In genomic region chr10:74227697-74228424, GRCh38 we compare ENCODE assay signal across 9 cellular contexts.
A peak's percentile ranks its signal among the peaks of the same experiment; 100 is the strongest.
DNase-seq lines count a peak whose midpoint lies in the region; ATAC-seq and TF ChIP-seq lines count a peak whose summit lies in the region.
"Had no signal": no experiment of that assay in that cellular context is flagged by ENCODE, and none has a peak within 500 bp of the region (broad histone marks: within the 10 kb centered on the region; RNA-seq: fewer than 3 reads in every experiment).

No MANE protein-coding gene starts in this region.

- intact Hi-C loops in psoas muscle (cut with DNase I): no loop called here

- peak overlapping the region; percentile 95 to 97 for H3K27ac Mint-ChIP-seq in effector memory CD8-positive, alpha-beta T cell
- H3K27ac Mint-ChIP-seq in osteocyte (ENCODE audit: unreplicated experiment): peak overlapping the region; percentile 93

- CTCF ChIA-PET in GM10248 (lab: Yijun Ruan, JAX): interaction anchor here (1.1 kb wide), 2 partner anchors 8 to 16 kb away, joined by 3 read pairs; no protein-coding TSS in a partner anchor

- H3K4me3 ChIP-seq in psoas muscle: no peak overlapping the region
- H3K4me3 ChIP-seq: MG63 had no signal

- H3K27me3 Mint-ChIP-seq in effector memory CD8-positive, alpha-beta T cell: no peaks in the 10 kb centered on the region
- H3K27me3 Mint-ChIP-seq in osteocyte (ENCODE audit: unreplicated experiment): no peaks in the 10 kb centered on the region

- peaks cover 11 to 18% of the 10 kb centered on the region in 2 donors for H3K4me1 Mint-ChIP-seq in effector memory CD8-positive, alpha-beta T cell (ENCODE audit: low read depth in 2 of 2)
- H3K4me1 Mint-ChIP-seq in osteocyte (ENCODE audit: unreplicated experiment): peaks cover 30% of the 10 kb centered on the region

- peaks cover 3% of the 10 kb centered on the region for H3K36me3 Mint-ChIP-seq in effector memory CD8-positive, alpha-beta T cell (ENCODE audit: insufficient read depth)
- H3K36me3 Mint-ChIP-seq in osteocyte (ENCODE audit: unreplicated experiment): peaks cover 7% of the 10 kb centered on the region

- no peaks in the 10 kb centered on the region for H3K9me3 ChIP-seq in psoas muscle
- H3K9me3 ChIP-seq: MG63 had no signal

- H3K9me3 Mint-ChIP-seq in effector memory CD8-positive, alpha-beta T cell: no peaks in the 10 kb centered on the region
- no peaks in the 10 kb centered on the region for H3K9me3 Mint-ChIP-seq in osteocyte (ENCODE audit: unreplicated experiment)

- WGBS in psoas muscle, 3 donors: 78 to 81% (median 79%) methylated on average over 3 of the region's 3 CpGs

- peak overlapping the region; percentile 53 to 70 for H3K4me3 Mint-ChIP-seq in effector memory CD8-positive, alpha-beta T cell
- H3K4me3 Mint-ChIP-seq in osteocyte (ENCODE audit: unreplicated experiment): no peak overlapping the region

- DNase-seq in GM10248 (ENCODE audit: extremely low spot score): peak; percentile 28
- peak; percentile 49 for DNase-seq in RKO (ENCODE audit: low spot score)
- DNase-seq in effector memory CD8-positive, alpha-beta T cell: no peak
- no peak for DNase-seq in osteocyte (ENCODE audit: extremely low spot score, unreplicated experiment)
- DNase-seq in effector CD8-positive, alpha-beta T cell (lab: John Stamatoyannopoulos, UW): no peak
- DNase-seq in COLO829 (ENCODE audit: low spot score): no peak
- DNase-seq in DMS79 treated with DMSO at 0.1 percent for 48 hours (lab: John Stamatoyannopoulos, UW): no peak
- DNase-seq in psoas muscle: no peak
- DNase-seq: MG63 had no signal

- no peak for TF ChIP-seq CTCF in GM10248 (IDR thresholded peaks at IDR 0.05; ENCODE audit: control extremely low read depth, extremely low read depth, low read depth, missing control alignments)
- TF ChIP-seq CTCF in osteocyte (IDR thresholded peaks at IDR 0.05): no peak
- no peak for TF ChIP-seq CTCF in psoas muscle (IDR thresholded peaks at IDR 0.05)

- no peaks in the 10 kb centered on the region for H3K27me3 ChIP-seq in psoas muscle (ENCODE audit: insufficient read depth in 3 of 3, low read length in 2 of 3)
- H3K27me3 ChIP-seq: MG63 had no signal

- POLR2A ChIA-PET in GM10248 (lab: Yijun Ruan, JAX): no interaction called here

- H3K4me1 ChIP-seq in psoas muscle: no peaks in the 10 kb centered on the region

- no peak overlapping the region for H3K27ac ChIP-seq in psoas muscle

- no peaks in the 10 kb centered on the region for H3K36me3 ChIP-seq in psoas muscle (ENCODE audit: insufficient read depth in 1 of 2, low read depth in 1 of 2)
- H3K36me3 ChIP-seq: MG63 had no signal

- peak; percentile 81 for ATAC-seq in effector memory CD8-positive, alpha-beta T cell (replicated peaks)
- ATAC-seq in psoas muscle: no peak

Comparison
In these comparisons a context has a peak if more than half of its experiments do, and no peak if none do; other contexts are left out.
1. DNase-seq: peak in GM10248 (single experiment) and RKO (single experiment); none in effector memory CD8-positive, alpha-beta T cell (0 of 3), osteocyte (single experiment), effector CD8-positive, alpha-beta T cell (single experiment), COLO829 (single experiment), DMS79 treated with DMSO at 0.1 percent for 48 hours (single experiment) and psoas muscle (0 of 2).